34 cellular contexts compared by ENCODE assay signal in the genomic region with DNA sequence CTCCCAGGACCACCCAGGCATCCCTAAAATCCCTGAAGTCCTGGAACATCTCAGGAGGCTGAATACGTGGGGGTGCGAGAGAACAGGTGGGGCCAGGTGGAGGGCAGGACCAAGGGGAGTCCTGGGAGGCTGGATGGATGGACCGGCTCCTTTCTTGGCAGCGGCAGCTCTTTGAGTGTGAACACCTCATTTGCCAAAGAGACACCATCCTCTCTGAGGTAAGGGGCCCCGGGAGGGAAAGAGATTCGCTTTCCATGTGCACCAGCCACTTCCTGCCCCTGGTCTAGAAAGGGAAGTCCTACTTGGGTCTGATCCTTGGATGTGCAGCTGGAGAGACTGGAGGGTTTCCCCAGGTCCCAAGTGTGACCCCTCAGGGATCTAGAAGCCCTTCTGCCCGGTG. TPM values are rescaled to one million over a fixed set of nuclear protein-coding genes. Genes with fewer than 3 reads are reported as not detected.
"Had no signal": no experiment of that assay in that cellular context is flagged by ENCODE, and none has a peak within 500 bp of the region (broad histone marks: within the 10 kb centered on the region; RNA-seq: fewer than 3 reads in every experiment).

No MANE protein-coding gene starts in this region.

- H3K36me3 ChIP-seq: adrenal gland, MG63, Peyer's patch, SJSA1 had no signal

- H3K27ac Mint-ChIP-seq: activated B cell treated with CpG ODN at 0.5 μM for 24 hours; activated naive CD4-positive, alpha-beta T cell treated with anti-CD3 and anti-CD28 coated beads for 36 hours; activated naive CD4-positive, alpha-beta T cell treated with anti-CD3 and anti-CD28 coated beads, Interleukin-2, amount 50 U/mL, for 72 hours; activated T-cell treated with anti-CD3 and anti-CD28 coated beads, Interleukin-2, amount 50 U/mL, for 24 hours had no signal

- ATAC-seq: activated CD8-positive, alpha-beta T cell treated with anti-CD3 and anti-CD28 coated beads, Interleukin-2, amount 10 ng/mL, durations not matched to agents 7 days and 5 days; body of pancreas; PC-3 had no signal

- H3K4me1 ChIP-seq: adrenal gland, body of pancreas, SJSA1 had no signal

- H3K4me3 Mint-ChIP-seq: activated B cell treated with CpG ODN at 0.5 μM for 24 hours; activated CD8-positive, alpha-beta T cell treated with anti-CD3 and anti-CD28 coated beads, Interleukin-2, amount 10 ng/mL, durations not matched to agents 7 days and 5 days; activated naive CD4-positive, alpha-beta T cell treated with anti-CD3 and anti-CD28 coated beads for 36 hours; activated T-cell treated with anti-CD3 and anti-CD28 coated beads, Interleukin-2, amount 50 U/mL, for 24 hours had no signal

- H3K4me2 ChIP-seq: SK-N-SH had no signal

- H3K9ac ChIP-seq: SK-N-SH had no signal

- H3K9me3 Mint-ChIP-seq: activated B cell treated with CpG ODN at 0.5 μM for 24 hours; activated naive CD4-positive, alpha-beta T cell treated with anti-CD3 and anti-CD28 coated beads for 36 hours; activated T-cell treated with anti-CD3 and anti-CD28 coated beads, Interleukin-2, amount 50 U/mL, for 24 hours; T-cell had no signal

- H3K4me3 ChIP-seq: adrenal gland, body of pancreas, MG63, Peyer's patch, SJSA1 had no signal

- H3K27me3 Mint-ChIP-seq: activated B cell treated with CpG ODN at 0.5 μM for 24 hours; activated T-cell treated with anti-CD3 and anti-CD28 coated beads, Interleukin-2, amount 50 U/mL, for 24 hours; T-cell had no signal

- H3K27me3 ChIP-seq: adrenal gland, body of pancreas, MG63, Peyer's patch, SJSA1 had no signal

- H3K9me3 ChIP-seq: adrenal gland, body of pancreas, MG63, Peyer's patch, SJSA1, SK-N-SH had no signal

- DNase-seq: activated B cell treated with CpG ODN at 0.5 μM for 24 hours; activated CD4-positive, alpha-beta T cell treated with anti-CD3 and anti-CD28 coated beads for 4 hours; activated CD4-positive, alpha-beta T cell treated with anti-CD3 and anti-CD28 coated beads, Interleukin-2, amount 50 U/mL, for 4 hours; activated CD4-positive, CD25-positive, alpha-beta regulatory T cell treated with anti-CD3 and anti-CD28 coated beads, Interleukin-2, amount 50 U/mL, for 72 hours; activated CD8-positive, alpha-beta T cell treated with anti-CD3 and anti-CD28 coated beads, Interleukin-2, amount 10 ng/mL, durations not matched to agents 7 days and 5 days; activated gamma-delta T cell treated with Interleukin-2 at 50 U/mL for 16 hours; activated naive CD4-positive, alpha-beta T cell treated with anti-CD3 and anti-CD28 coated beads for 36 hours; activated T-cell treated with anti-CD3 and anti-CD28 coated beads, Interleukin-2, amount 50 U/mL, for 24 hours; adrenal gland; body of pancreas; caudate nucleus; cerebellar nuclear complex; MG63; NCI-H1048; NCI-H1105 treated with DMSO at 0.1 percent for 48 hours; NCI-H1436; NCI-H1694; NCI-H1930; NCI-H345; NCI-H524 treated with DMSO at 0.1 percent for 48 hours; PC-3; Peyer's patch; RPMI8226; SHP77 treated with DMSO at 0.1 percent for 48 hours; SK-N-SH; T-cell; T-helper 2 cell; T-helper 9 cell had no signal

- H3K27ac ChIP-seq: adrenal gland, body of pancreas, Peyer's patch, SJSA1, VCaP had no signal

- H3K36me3 Mint-ChIP-seq: activated naive CD4-positive, alpha-beta T cell treated with anti-CD3 and anti-CD28 coated beads, Interleukin-2, amount 50 U/mL, for 72 hours; T-cell had no signal

RNA-seq across cellular contexts. Expression of gene PTH2, which starts 16.2 kb away (rescaled TPM):
- total RNA-seq: activated B cell treated with CpG ODN at 0.5 μM for 24 hours; activated CD8-positive, alpha-beta T cell treated with anti-CD3 and anti-CD28 coated beads, Interleukin-2, amount 10 ng/mL, durations not matched to agents 7 days and 5 days; activated naive CD4-positive, alpha-beta T cell treated with anti-CD3 and anti-CD28 coated beads for 36 hours; activated naive CD4-positive, alpha-beta T cell treated with anti-CD3 and anti-CD28 coated beads, Interleukin-2, amount 50 U/mL, for 72 hours; adrenal gland; astrocyte; body of pancreas; bronchial epithelial cell; NCI-H460; PC-3; Peyer's patch; SJSA1; T-cell had no signal

RNA-seq across cellular contexts. Expression of gene GFY, which starts 18.1 kb away (rescaled TPM):
- total RNA-seq: activated B cell treated with CpG ODN at 0.5 μM for 24 hours; activated CD8-positive, alpha-beta T cell treated with anti-CD3 and anti-CD28 coated beads, Interleukin-2, amount 10 ng/mL, durations not matched to agents 7 days and 5 days; activated naive CD4-positive, alpha-beta T cell treated with anti-CD3 and anti-CD28 coated beads for 36 hours; activated naive CD4-positive, alpha-beta T cell treated with anti-CD3 and anti-CD28 coated beads, Interleukin-2, amount 50 U/mL, for 72 hours; adrenal gland; astrocyte; body of pancreas; bronchial epithelial cell; NCI-H460; PC-3; Peyer's patch; SJSA1 had no signal

RNA-seq across cellular contexts. Expression of gene KASH5, which starts 19.0 kb away (rescaled TPM):
- total RNA-seq: activated CD8-positive, alpha-beta T cell treated with anti-CD3 and anti-CD28 coated beads, Interleukin-2, amount 10 ng/mL, durations not matched to agents 7 days and 5 days; astrocyte; bronchial epithelial cell; NCI-H460; PC-3; Peyer's patch; SJSA1 had no signal

RNA-seq across cellular contexts. Expression of gene SLC17A7, which starts 34.2 kb away (rescaled TPM):
- total RNA-seq: bronchial epithelial cell, NCI-H460, SJSA1 had no signal

RNA-seq across cellular contexts. Expression of gene DKKL1, which starts 43.4 kb away (rescaled TPM):
- total RNA-seq: activated CD8-positive, alpha-beta T cell treated with anti-CD3 and anti-CD28 coated beads, Interleukin-2, amount 10 ng/mL, durations not matched to agents 7 days and 5 days; activated naive CD4-positive, alpha-beta T cell treated with anti-CD3 and anti-CD28 coated beads for 36 hours; activated naive CD4-positive, alpha-beta T cell treated with anti-CD3 and anti-CD28 coated beads, Interleukin-2, amount 50 U/mL, for 72 hours; body of pancreas; bronchial epithelial cell; NCI-H460; Peyer's patch; T-cell had no signal
